Comparison of ENCODE assay signal across 21 cellular contexts in genomic region chr10:128059915-128060314, GRCh38.
DNase-seq lines count a peak whose midpoint lies in the region; FAIRE-seq and TF ChIP-seq lines count a peak whose summit lies in the region.
"Had no signal": no experiment of that assay in that cellular context is flagged by ENCODE, and none has a peak within 500 bp of the region (broad histone marks: within the 10 kb centered on the region; RNA-seq: fewer than 3 reads in every experiment).

No MANE protein-coding gene starts in this region.

- H3K36me3 ChIP-seq in bronchial epithelial cell (ENCODE audit: control insufficient read depth, insufficient read depth, low read length) (peaks cover 20% of the 10 kb centered on the region), neural progenitor cell (no peaks in the 10 kb centered on the region)

- peaks cover 18% of the 10 kb centered on the region for H3K4me1 ChIP-seq in neural progenitor cell

- H3K4me2 ChIP-seq in neural progenitor cell: no peak overlapping the region

- H3K27ac ChIP-seq in neural progenitor cell: no peak overlapping the region

- H3K9ac ChIP-seq in neural progenitor cell: no peak overlapping the region

- H3K36me3 Mint-ChIP-seq in activated CD4-positive, alpha-beta T cell treated with anti-CD3 and anti-CD28 coated beads, Interleukin-2, amount 10 ng/mL, durations not matched to agents 7 days and 5 days (ENCODE audit: low read depth): peaks cover 46% of the 10 kb centered on the region
- no peaks in the 10 kb centered on the region for H3K36me3 Mint-ChIP-seq in neural progenitor cell

- H2AFZ ChIP-seq in neural progenitor cell (replicated peaks): no peak overlapping the region

- H3K4me3 Mint-ChIP-seq in activated CD4-positive, alpha-beta T cell treated with anti-CD3 and anti-CD28 coated beads, Interleukin-2, amount 10 ng/mL, durations not matched to agents 7 days and 5 days: no peak overlapping the region
- peak overlapping the region; percentile 27 for H3K4me3 Mint-ChIP-seq in neural progenitor cell
- H3K4me3 Mint-ChIP-seq: CD4-positive, alpha-beta T cell had no signal

- no peaks in the 10 kb centered on the region for H3K9me3 ChIP-seq in neural progenitor cell (ENCODE audit: low read depth)
- H3K9me3 ChIP-seq: adrenal gland had no signal

- H3F3A ChIP-seq in neural progenitor cell (ENCODE audit: low read depth): no peaks in the 10 kb centered on the region

- H3K27me3 ChIP-seq in bronchial epithelial cell (ENCODE audit: control insufficient read depth, insufficient read depth, low read length) (no peaks in the 10 kb centered on the region), neural progenitor cell (no peaks in the 10 kb centered on the region)
- H3K27me3 ChIP-seq: adrenal gland had no signal

- no peak for DNase-seq in activated CD4-positive, alpha-beta T cell treated with anti-CD3 and anti-CD28 coated beads, Interleukin-2, amount 10 ng/mL, durations not matched to agents 7 days and 5 days
- no peak for DNase-seq in activated CD4-positive, alpha-beta T cell treated with anti-CD3 and anti-CD28 coated beads for 48 hours
- DNase-seq in HTR-8/SVneo (ENCODE audit: insufficient read length, low spot score) (no peak), bronchial epithelial cell (ENCODE audit: low read depth) (no peak), neural progenitor cell (ENCODE audit: low spot score) (no peak), NCI-H1436 (lab: John Stamatoyannopoulos, UW) (no peak), frontal cortex (ENCODE audit: low spot score in 2 of 2) (no peak)
- no peak for DNase-seq in NK-92 treated with Interleukin-12 subunit alpha and Interleukin-12 subunit beta, amount 100 ng/mL, for 24 hours (lab: John Stamatoyannopoulos, UW)
- DNase-seq: activated CD4-positive, alpha-beta T cell treated with anti-CD3 and anti-CD28 coated beads for 1 hour; CD4-positive, alpha-beta T cell; central memory CD4-positive, alpha-beta T cell; DND-41; islet precursor cell; MM.1S; NCI-H2081; NCI-H524; OCI-M1; T1000 had no signal

- POLR2A ChIA-PET in activated CD4-positive, alpha-beta T cell treated with anti-CD3 and anti-CD28 coated beads, Interleukin-2, amount 10 ng/mL, durations not matched to agents 7 days and 5 days (lab: Charles Lee): no interaction called here

- CTCF ChIA-PET in activated CD4-positive, alpha-beta T cell treated with anti-CD3 and anti-CD28 coated beads, Interleukin-2, amount 10 ng/mL, durations not matched to agents 7 days and 5 days (lab: Charles Lee): interaction anchor here (4.4 kb wide), 1 partner anchor 10 kb away, joined by 17 read pairs; no protein-coding TSS in a partner anchor

- peak; percentile 90 for FAIRE-seq in HTR-8/SVneo (lab: Jason Lieb, UNC)
- FAIRE-seq in bronchial epithelial cell (lab: Jason Lieb, UNC): peak; percentile 100
- FAIRE-seq in frontal cortex (lab: Jason Lieb, UNC): no peak
- FAIRE-seq: A204.1, GM19239 had no signal

- H3K9me3 Mint-ChIP-seq in activated CD4-positive, alpha-beta T cell treated with anti-CD3 and anti-CD28 coated beads, Interleukin-2, amount 10 ng/mL, durations not matched to agents 7 days and 5 days: no peaks in the 10 kb centered on the region
- H3K9me3 Mint-ChIP-seq in neural progenitor cell: no peaks in the 10 kb centered on the region
- H3K9me3 Mint-ChIP-seq: CD4-positive, alpha-beta T cell had no signal

- no peaks in the 10 kb centered on the region for H4K20me1 ChIP-seq in neural progenitor cell (ENCODE audit: low read depth)

- no peaks in the 10 kb centered on the region for H3K27me3 Mint-ChIP-seq in activated CD4-positive, alpha-beta T cell treated with anti-CD3 and anti-CD28 coated beads, Interleukin-2, amount 10 ng/mL, durations not matched to agents 7 days and 5 days
- H3K27me3 Mint-ChIP-seq in neural progenitor cell (ENCODE audit: insufficient read depth, low read depth): peaks cover 2% of the 10 kb centered on the region
- H3K27me3 Mint-ChIP-seq: CD4-positive, alpha-beta T cell had no signal

- H3K27ac Mint-ChIP-seq in activated CD4-positive, alpha-beta T cell treated with anti-CD3 and anti-CD28 coated beads, Interleukin-2, amount 10 ng/mL, durations not matched to agents 7 days and 5 days: peak overlapping the region; percentile 57
- H3K27ac Mint-ChIP-seq in neural progenitor cell: peak overlapping the region; percentile 3

- H3K4me3 ChIP-seq in bronchial epithelial cell (ENCODE audit: low read depth, low read length): no peak overlapping the region
- no peak overlapping the region for H3K4me3 ChIP-seq in neural progenitor cell
- H3K4me3 ChIP-seq: adrenal gland had no signal

- peaks cover 36% of the 10 kb centered on the region for H3K4me1 Mint-ChIP-seq in activated CD4-positive, alpha-beta T cell treated with anti-CD3 and anti-CD28 coated beads, Interleukin-2, amount 10 ng/mL, durations not matched to agents 7 days and 5 days
- peaks cover 25% of the 10 kb centered on the region for H3K4me1 Mint-ChIP-seq in neural progenitor cell

- no peaks in the 10 kb centered on the region for H3K79me2 ChIP-seq in neural progenitor cell (ENCODE audit: low read depth)

- TF ChIP-seq CTCF in bronchial epithelial cell (IDR thresholded peaks at IDR 0.05; ENCODE audit: insufficient read depth, low read length, severe bottlenecking) (no peak), neural progenitor cell (IDR thresholded peaks at IDR 0.05) (no peak)
